Comparison of ENCODE assay signal across 8 cellular contexts in the genomic region with DNA sequence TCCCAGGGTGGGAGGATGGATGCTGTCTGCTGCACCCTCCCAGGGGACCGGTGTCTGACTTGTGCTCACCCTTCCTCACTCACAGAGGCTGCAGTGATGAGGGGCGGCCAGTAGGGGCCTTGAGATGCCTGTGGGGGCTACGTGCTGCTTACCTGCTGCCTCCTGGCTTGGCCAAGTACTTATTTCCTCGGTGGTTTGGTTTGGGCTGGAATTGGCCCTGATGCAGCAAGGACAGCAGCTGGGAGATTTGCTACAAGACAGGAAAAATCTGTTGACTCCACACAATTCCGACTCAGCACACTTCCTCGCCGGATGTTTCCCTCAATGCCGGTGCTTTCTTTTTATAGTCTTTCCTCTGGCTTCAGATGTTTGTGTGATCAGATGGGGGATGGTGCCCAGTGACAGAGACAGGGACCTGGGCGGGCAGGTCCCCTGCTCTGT. TPM values are rescaled to one million over a fixed set of nuclear protein-coding genes. Genes with fewer than 3 reads are reported as not detected.
DNase-seq lines count a peak whose midpoint lies in the region; ATAC-seq and TF ChIP-seq lines count a peak whose summit lies in the region.

No MANE protein-coding gene starts in this region.

- DNase-seq in BJ (ENCODE audit: low read depth) (no peak), GM19240 (ENCODE audit: insufficient read length, low spot score) (peak; percentile 72), left lobe of liver (ENCODE audit: low spot score) (no peak), NCI-H2081 (lab: John Stamatoyannopoulos, UW) (no peak), NCI-H187 (lab: John Stamatoyannopoulos, UW) (no peak), DMS153 (lab: John Stamatoyannopoulos, UW) (no peak)
- DNase-seq in activated T-helper 1 cell treated with anti-CD3 and anti-CD28 coated beads, Interleukin-12 subunit alpha, Interleukin-12 subunit beta, Interleukin-2, Interleukin-4 antibody, amounts not matched to agents 30 ng/mL and 10 ng/mL and 1 ng/mL, durations not matched to agents 14 hours and 24 hours and 36 hours (ENCODE audit: low spot score) = no peak

- H3K36me3 ChIP-seq in BJ (ENCODE audit: control insufficient read depth, insufficient read depth, low read length) = no peaks in the 10 kb centered on the region

- no peaks in the 10 kb centered on the region for H3K36me3 Mint-ChIP-seq in activated T-helper 1 cell treated with anti-CD3 and anti-CD28 coated beads, Interleukin-12 subunit alpha, Interleukin-12 subunit beta, Interleukin-2, Interleukin-4 antibody, amounts not matched to agents 30 ng/mL and 10 ng/mL and 1 ng/mL, durations not matched to agents 14 hours and 24 hours and 36 hours (ENCODE audit: low read depth)

- peak; percentile 47 for TF ChIP-seq CTCF in BJ (IDR thresholded peaks at IDR 0.05; ENCODE audit: insufficient read depth, low read depth, low read length)

- H3K27ac Mint-ChIP-seq in activated T-helper 1 cell treated with anti-CD3 and anti-CD28 coated beads, Interleukin-12 subunit alpha, Interleukin-12 subunit beta, Interleukin-2, Interleukin-4 antibody, amounts not matched to agents 30 ng/mL and 10 ng/mL and 1 ng/mL, durations not matched to agents 14 hours and 24 hours and 36 hours = peak overlapping the region; percentile 56

- POLR2A ChIA-PET in BJ (lab: Charles Lee) = no interaction called here

- ATAC-seq in HG03520 (IDR thresholded peaks at IDR 0.05; ENCODE audit: unreplicated experiment) (peak; percentile 82), left lobe of liver (peak; percentile 34)

- peaks cover 2% of the 10 kb centered on the region; the same call in 1 of the 2 replicates for H3K27me3 ChIP-seq in BJ (ENCODE audit: control insufficient read depth, insufficient read depth, low read length)

- no peak overlapping the region for H3K4me3 Mint-ChIP-seq in activated T-helper 1 cell treated with anti-CD3 and anti-CD28 coated beads, Interleukin-12 subunit alpha, Interleukin-12 subunit beta, Interleukin-2, Interleukin-4 antibody, amounts not matched to agents 30 ng/mL and 10 ng/mL and 1 ng/mL, durations not matched to agents 14 hours and 24 hours and 36 hours

- CTCF ChIA-PET in BJ (lab: Yijun Ruan, JAX) = interaction anchor here (1.2 to 1.8 kb wide), 5 partner anchors 9 to 259 kb away, joined by 3 to 11 read pairs (median 4); partner anchors contain the start of gene DELE1

- peaks cover 2% of the 10 kb centered on the region for H3K27me3 Mint-ChIP-seq in activated T-helper 1 cell treated with anti-CD3 and anti-CD28 coated beads, Interleukin-12 subunit alpha, Interleukin-12 subunit beta, Interleukin-2, Interleukin-4 antibody, amounts not matched to agents 30 ng/mL and 10 ng/mL and 1 ng/mL, durations not matched to agents 14 hours and 24 hours and 36 hours (ENCODE audit: insufficient read depth)

- no peak overlapping the region for H3K4me3 ChIP-seq in BJ (ENCODE audit: low read depth, low read length)

- H3K9me3 Mint-ChIP-seq in activated T-helper 1 cell treated with anti-CD3 and anti-CD28 coated beads, Interleukin-12 subunit alpha, Interleukin-12 subunit beta, Interleukin-2, Interleukin-4 antibody, amounts not matched to agents 30 ng/mL and 10 ng/mL and 1 ng/mL, durations not matched to agents 14 hours and 24 hours and 36 hours = no peaks in the 10 kb centered on the region

- intact Hi-C loops in activated T-helper 1 cell treated with anti-CD3 and anti-CD28 coated beads, Interleukin-12 subunit alpha, Interleukin-12 subunit beta, Interleukin-2, Interleukin-4 antibody, amounts not matched to agents 30 ng/mL and 10 ng/mL and 1 ng/mL, durations not matched to agents 14 hours and 24 hours and 36 hours (cut with micrococcal nuclease) = no loop called here

- H3K4me1 Mint-ChIP-seq in activated T-helper 1 cell treated with anti-CD3 and anti-CD28 coated beads, Interleukin-12 subunit alpha, Interleukin-12 subunit beta, Interleukin-2, Interleukin-4 antibody, amounts not matched to agents 30 ng/mL and 10 ng/mL and 1 ng/mL, durations not matched to agents 14 hours and 24 hours and 36 hours (ENCODE audit: low read depth) = peaks cover 37% of the 10 kb centered on the region

RNA-seq across cellular contexts. Expression of gene PCDH12, which starts 6.6 kb away (rescaled TPM):
- 0.01 TPM in 1 of 2 replicates, not detected in the other for polyA plus RNA-seq in BJ (2011; rRNA removed)
- not detected in 2 replicates for polyA minus RNA-seq in BJ (2011; rRNA and poly(A)+ RNA removed)
- 2.2 TPM in 2 replicates for total RNA-seq in activated T-helper 1 cell treated with anti-CD3 and anti-CD28 coated beads, Interleukin-12 subunit alpha, Interleukin-12 subunit beta, Interleukin-2, Interleukin-4 antibody, amounts not matched to agents 30 ng/mL and 10 ng/mL and 1 ng/mL, durations not matched to agents 14 hours and 24 hours and 36 hours
- 3.0 TPM for total RNA-seq in left lobe of liver

RNA-seq across cellular contexts. Expression of gene RNF14, which starts 17.5 kb away (rescaled TPM):
- 27.2 and 33.1 TPM in 2 replicates for polyA plus RNA-seq in BJ (2011; rRNA removed)
- 20.6 and 26.3 TPM in 2 replicates for polyA minus RNA-seq in BJ (2011; rRNA and poly(A)+ RNA removed)
- 26.4 and 28.7 TPM in 2 replicates for total RNA-seq in activated T-helper 1 cell treated with anti-CD3 and anti-CD28 coated beads, Interleukin-12 subunit alpha, Interleukin-12 subunit beta, Interleukin-2, Interleukin-4 antibody, amounts not matched to agents 30 ng/mL and 10 ng/mL and 1 ng/mL, durations not matched to agents 14 hours and 24 hours and 36 hours
- total RNA-seq in left lobe of liver = 38.9 TPM

RNA-seq across cellular contexts. Expression of gene DELE1, which starts 27.7 kb away (rescaled TPM):
- polyA plus RNA-seq in BJ (2011; rRNA removed) = 65.4 and 110 TPM in 2 replicates
- 53.6 and 89.9 TPM in 2 replicates for polyA minus RNA-seq in BJ (2011; rRNA and poly(A)+ RNA removed)
- 68.4 and 81.5 TPM in 2 replicates for total RNA-seq in activated T-helper 1 cell treated with anti-CD3 and anti-CD28 coated beads, Interleukin-12 subunit alpha, Interleukin-12 subunit beta, Interleukin-2, Interleukin-4 antibody, amounts not matched to agents 30 ng/mL and 10 ng/mL and 1 ng/mL, durations not matched to agents 14 hours and 24 hours and 36 hours
- 37.8 TPM for total RNA-seq in left lobe of liver
